26 cellular contexts compared by ENCODE assay signal in the genomic region with DNA sequence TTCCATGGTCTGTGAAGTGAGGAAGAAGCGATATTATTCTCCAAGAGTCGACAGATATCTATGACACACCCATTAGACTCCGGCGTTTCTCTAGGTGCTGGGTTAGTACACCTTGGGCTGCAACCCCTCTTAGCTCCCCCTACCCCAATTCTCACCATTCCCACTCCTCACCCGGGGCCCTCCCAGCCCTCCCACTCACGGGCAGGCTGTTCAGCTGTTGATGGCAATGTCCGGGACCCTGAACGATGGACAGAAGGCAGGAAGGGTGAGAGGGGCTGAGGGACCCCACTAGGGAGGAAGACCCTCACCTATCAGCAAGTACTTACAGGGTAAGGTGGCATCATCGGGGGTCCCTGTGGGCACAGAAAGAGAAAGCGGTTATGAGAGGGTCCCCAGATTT. TPM values are rescaled to one million over a fixed set of nuclear protein-coding genes. Genes with fewer than 3 reads are reported as not detected.
DNase-seq lines count a peak whose midpoint lies in the region; ATAC-seq, FAIRE-seq and TF ChIP-seq lines count a peak whose summit lies in the region.
"Had no signal": no experiment of that assay in that cellular context is flagged by ENCODE, and none has a peak within 500 bp of the region (broad histone marks: within the 10 kb centered on the region; RNA-seq: fewer than 3 reads in every experiment).

No MANE protein-coding gene starts in this region.

- CTCF ChIA-PET in K562 (lab: Yijun Ruan, JAX; ENCODE audit: low intra/inter-chr PET ratio), result no interaction called here

- peaks cover 0 to 16% of the 10 kb centered on the region in 2 experiments; a peak in 4 of 5 replicates for H3K4me1 ChIP-seq in K562 (replicated peaks in 1 of 2; ENCODE audit: control insufficient read depth in 2 of 2, insufficient read depth in 2 of 2, low read length in 2 of 2)
- no peaks in the 10 kb centered on the region for H3K4me1 ChIP-seq in osteoblast (ENCODE audit: insufficient read depth, low read length)
- H3K4me1 ChIP-seq in spleen, result peaks cover 0 to 16% (median 10%) of the 10 kb centered on the region in 6 donors
- H3K4me1 ChIP-seq: BE2C had no signal

- DNase-seq in K562 (ENCODE audit: extremely low read depth in 1 of 4, low spot score in 3 of 4), result no peak
- peak; percentile 71 for DNase-seq in osteoblast (ENCODE audit: insufficient read length, low spot score, missing footprints)
- DNase-seq in spleen, result peak; percentile 51
- DNase-seq: 8988T; ACHN; AML-193; BE2C; CD4-positive, alpha-beta T cell; CD8-positive, alpha-beta memory T cell; DMS 273 treated with DMSO at 0.1 percent for 48 hours; DMS79; EL; GDM1; HFFc6 had no signal

- H3K36me3 ChIP-seq in K562 (ENCODE audit: control insufficient read depth, insufficient read depth, low read length) (no peaks in the 10 kb centered on the region), osteoblast (ENCODE audit: insufficient read depth, low read length) (no peaks in the 10 kb centered on the region), spleen (peaks cover 0 to 30% (median 8%) of the 10 kb centered on the region in 6 donors)
- H3K36me3 ChIP-seq: BE2C; BLaER1 treated with 17β-estradiol and CSF1 and Interleukin-3, amounts not matched to agents 10 nM and 100 nM; HAP-1 had no signal

- H2AFZ ChIP-seq in K562 (ENCODE audit: low read depth, low read length) (no peak overlapping the region), osteoblast (ENCODE audit: low read length) (no peak overlapping the region)
- H2AFZ ChIP-seq: GM23338 had no signal

- no peak for FAIRE-seq in K562 (lab: Jason Lieb, UNC)
- FAIRE-seq: A549, D721Med, GM12878, GM19239 had no signal

- POLR2A ChIA-PET in K562 (lab: Yijun Ruan, JAX), result no interaction called here

- no peak for TF ChIP-seq RAD21 in K562 (CRISPR knock-in tag; conservative IDR thresholded peaks at IDR 0.05 in 1 of 2, IDR thresholded peaks at IDR 0.05 in 1 of 2)

- no peak overlapping the region for H3K9ac ChIP-seq in K562 (ENCODE audit: insufficient read depth in 1 of 2, low read depth in 2 of 2, low read length in 2 of 2)
- H3K9ac ChIP-seq: BLaER1 treated with 17β-estradiol and CSF1 and Interleukin-3, amounts not matched to agents 10 nM and 100 nM had no signal

- no peak for TF ChIP-seq POLR2A in K562 (conservative IDR thresholded peaks at IDR 0.05)
- no peak for TF ChIP-seq POLR2A in spleen (IDR thresholded peaks at IDR 0.05)

- no peak overlapping the region for H3K4me3 ChIP-seq in K562
- H3K4me3 ChIP-seq in osteoblast (ENCODE audit: insufficient read depth, low read length), result no peak overlapping the region
- no peak overlapping the region for H3K4me3 ChIP-seq in spleen
- H3K4me3 ChIP-seq: A549; BLaER1 treated with 17β-estradiol and CSF1 and Interleukin-3, amounts not matched to agents 10 nM and 100 nM; GM12878; GM23338; HAP-1 had no signal

- H3K9me1 ChIP-seq in K562 (ENCODE audit: control insufficient read depth, insufficient read depth, low read length), result no peaks in the 10 kb centered on the region

- intact Hi-C loops in K562 (cut with micrococcal nuclease), result no loop called here
- intact Hi-C loops in spleen (cut with DNase I; ENCODE audit: low total_unique reads), result no loop called here

- H3K9me3 ChIP-seq in K562 (replicated peaks; ENCODE audit: control insufficient read depth, insufficient read depth, low read depth, low read length) (no peaks in the 10 kb centered on the region), osteoblast (ENCODE audit: low read depth, low read length) (no peaks in the 10 kb centered on the region), spleen (no peaks in the 10 kb centered on the region)
- H3K9me3 ChIP-seq: A549, BE2C, HAP-1 had no signal

- no peak overlapping the region for H3K27ac ChIP-seq in K562 (ENCODE audit: extremely low read depth, low read depth, low read length)
- no peak overlapping the region for H3K27ac ChIP-seq in osteoblast (ENCODE audit: low read depth, low read length)
- no peak overlapping the region for H3K27ac ChIP-seq in spleen
- H3K27ac ChIP-seq: BLaER1 treated with 17β-estradiol and CSF1 and Interleukin-3, amounts not matched to agents 10 nM and 100 nM had no signal

- no TSS peak for BruUV-seq in K562 (replicated peaks; lab: Mats Ljungman, UMichigan)

- in situ Hi-C loops in K562 (cut with MboI), result no loop called here

- WGBS in K562 (ENCODE audit: insufficient coverage, low coverage, missing lambda C conversion rate), result 19% methylated on average over 9 of the region's 10 CpGs
- 91 to 96% (median 92%) methylated on average over 10 of the region's 10 CpGs for WGBS in spleen, 5 donors

- H3K4me2 ChIP-seq in K562 (ENCODE audit: insufficient read depth, low read length) (no peak overlapping the region), osteoblast (ENCODE audit: insufficient read depth, low read length) (no peak overlapping the region)
- H3K4me2 ChIP-seq: A549; BLaER1 treated with 17β-estradiol and CSF1 and Interleukin-3, amounts not matched to agents 10 nM and 100 nM; GM23338 had no signal

- no peaks in the 10 kb centered on the region for H3K79me2 ChIP-seq in K562 (ENCODE audit: control insufficient read depth, insufficient read depth, low read length)
- no peaks in the 10 kb centered on the region for H3K79me2 ChIP-seq in osteoblast (ENCODE audit: insufficient read depth, low read length)

- TF ChIP-seq CTCF in K562 (IDR thresholded peaks at IDR 0.05 in 2 of 3, conservative IDR thresholded peaks at IDR 0.05 in 1 of 3; ENCODE audit: insufficient read depth in 2 of 3, low read depth in 1 of 3, low read length in 3 of 3), result no peak
- TF ChIP-seq CTCF in osteoblast (IDR thresholded peaks at IDR 0.05; ENCODE audit: extremely low read depth, low read depth, low read length), result no peak
- TF ChIP-seq CTCF in spleen (IDR thresholded peaks at IDR 0.05 in 8 of 11, conservative IDR thresholded peaks at IDR 0.05 in 3 of 11), result no peak

- ATAC-seq in K562 (no peak), GM18498 (IDR thresholded peaks at IDR 0.05; ENCODE audit: unreplicated experiment) (no peak), GM18909 (IDR thresholded peaks at IDR 0.05; ENCODE audit: poor library complexity, unreplicated experiment) (no peak), GM19452 (IDR thresholded peaks at IDR 0.05; ENCODE audit: unreplicated experiment) (no peak)
- ATAC-seq: A549, GM12878, GM23338 had no signal

- H3K27me3 ChIP-seq in K562 (ENCODE audit: control insufficient read depth in 2 of 2, insufficient read depth in 2 of 2, low read length in 2 of 2) (peaks cover 0 to 7% of the 10 kb centered on the region in 2 experiments; a peak in 1 of 5 replicates), osteoblast (ENCODE audit: insufficient read depth, low read length) (no peaks in the 10 kb centered on the region), spleen (replicated peaks in 1 of 7) (no peaks in the 10 kb centered on the region)
- H3K27me3 ChIP-seq: BE2C; BLaER1 treated with 17β-estradiol and CSF1 and Interleukin-3, amounts not matched to agents 10 nM and 100 nM had no signal

- no peak for TF ChIP-seq EP300 in K562 (IDR thresholded peaks at IDR 0.05; ENCODE audit: low read length)

- no peaks in the 10 kb centered on the region for H4K20me1 ChIP-seq in K562 (replicated peaks; ENCODE audit: control insufficient read depth, insufficient read depth, low read length)
- no peaks in the 10 kb centered on the region for H4K20me1 ChIP-seq in osteoblast (ENCODE audit: insufficient read depth, low read length)
- H4K20me1 ChIP-seq: BLaER1 treated with 17β-estradiol and CSF1 and Interleukin-3, amounts not matched to agents 10 nM and 100 nM had no signal

RNA-seq across cellular contexts. Expression of a gene that starts 9.2 kb away (rescaled TPM):
- 0.95 and 3.4 TPM in 2 replicates for total RNA-seq in K562 (2011; cell fraction: chromatin; rRNA removed; ENCODE audit: low replicate concordance)
- 2.1 and 2.7 TPM in 2 replicates for total RNA-seq in K562 (2011; cell fraction: nucleolus; rRNA removed)
- 0.61 and 0.95 TPM in 2 replicates for total RNA-seq in K562 (2011; cell fraction: nucleoplasm; rRNA removed)
- total RNA-seq in K562 (2014; rRNA removed) (not detected in 2 replicates), K562 (2014; rRNA removed; fragmentation: Illumina TruSeq; extraction: Trizol) (not detected in 2 replicates), K562 (2015; rRNA removed; fragmentation: Illumina TruSeq; extraction: Trizol) (0.18 TPM in 1 of 2 replicates, not detected in the other), K562 (2021) (1.1 and 1.8 TPM in 2 replicates), osteoblast (not detected in 2 replicates), spleen (1 to 10 TPM; 1.1 to 7.5 (median 2.8) TPM)
- polyA plus RNA-seq in K562 (2011; rRNA removed) (0.31 and 0.38 TPM in 2 replicates), K562 (2014; fragmentation: Illumina TruSeq; extraction: Trizol) (0.17 and 0.36 TPM in 2 replicates), K562 (2014; fragmentation: Nextera tagmentation; extraction: Ambion mirVana) (under 1 TPM in 1 of 2 experiments, not detected in 1; 0.08 TPM), K562 (2014; rRNA removed) (0.29 TPM in 1 of 2 replicates, not detected in the other), spleen (1 to 10 TPM; 2.9 to 9.6 (median 9.3) TPM)
- 0.25 and 0.96 TPM in 2 replicates for polyA plus RNA-seq in K562 (2011; cell fraction: cytosol; rRNA removed)
- polyA plus RNA-seq in K562 (2011; cell fraction: nucleus; rRNA removed), result 3.1 and 3.7 TPM in 2 replicates
- polyA plus RNA-seq in K562 (2012), result 0.58 and 0.64 TPM in 2 replicates
- 0.14 TPM in 1 of 2 replicates, not detected in the other for polyA minus RNA-seq in K562 (2011; rRNA and poly(A)+ RNA removed)
- not detected in 2 replicates for polyA minus RNA-seq in K562 (2011; cell fraction: cytosol; rRNA and poly(A)+ RNA removed)
- 0.67 TPM in 1 of 2 replicates, not detected in the other for polyA minus RNA-seq in K562 (2011; cell fraction: nucleus; rRNA and poly(A)+ RNA removed)
- polyA plus RNA-seq: CD14-positive monocyte, GM23338 had no signal

RNA-seq across cellular contexts. Expression of a gene that starts 14.5 kb away (rescaled TPM):
- total RNA-seq in K562 (2011; cell fraction: chromatin; rRNA removed; ENCODE audit: low replicate concordance), result not detected in 2 replicates
- not detected in 2 replicates for total RNA-seq in K562 (2011; cell fraction: nucleolus; rRNA removed)
- not detected in 2 replicates for total RNA-seq in K562 (2011; cell fraction: nucleoplasm; rRNA removed)
- not detected in 2 replicates for total RNA-seq in K562 (2014; rRNA removed)
- total RNA-seq in K562 (2014; rRNA removed; fragmentation: Illumina TruSeq; extraction: Trizol), result not detected in 2 replicates
- total RNA-seq in K562 (2015; rRNA removed; fragmentation: Illumina TruSeq; extraction: Trizol), result not detected in 2 replicates
- total RNA-seq in K562 (2021), result not detected in 2 replicates
- not detected in 2 replicates for polyA plus RNA-seq in K562 (2011; rRNA removed)
- not detected in 2 replicates for polyA plus RNA-seq in K562 (2011; cell fraction: cytosol; rRNA removed)
- polyA plus RNA-seq in K562 (2011; cell fraction: nucleus; rRNA removed), result not detected in 2 replicates
- not detected in 2 replicates for polyA plus RNA-seq in K562 (2012)
- not detected in 2 replicates for polyA plus RNA-seq in K562 (2014; fragmentation: Illumina TruSeq; extraction: Trizol)
- not detected for polyA plus RNA-seq in K562 (2014; fragmentation: Nextera tagmentation; extraction: Ambion mirVana)
- not detected in 2 replicates for polyA plus RNA-seq in K562 (2014; rRNA removed)
- polyA minus RNA-seq in K562 (2011; rRNA and poly(A)+ RNA removed), result not detected in 2 replicates
- not detected in 2 replicates for polyA minus RNA-seq in K562 (2011; cell fraction: cytosol; rRNA and poly(A)+ RNA removed)
- not detected in 2 replicates for polyA minus RNA-seq in K562 (2011; cell fraction: nucleus; rRNA and poly(A)+ RNA removed)
- not detected in 2 replicates for total RNA-seq in osteoblast
- total RNA-seq in spleen, result 10 to 100 TPM in 2 of 7 donors, 1 to 10 TPM in 2, not detected in 3; 1.1 to 60.3 (median 17.5) TPM
- 100 to 1,000 TPM in 2 of 3 donors, 1 to 10 TPM in 1; 1.1 to 167 (median 116) TPM for polyA plus RNA-seq in spleen
- total RNA-seq: CD4-positive, alpha-beta T cell; CD8-positive, alpha-beta memory T cell; GM12878; H4; HFFc6 had no signal
- polyA plus RNA-seq: CD14-positive monocyte; CD8-positive, alpha-beta memory T cell; GM12878 had no signal

RNA-seq across cellular contexts. Expression of a gene that starts 28.1 kb away (rescaled TPM):
- total RNA-seq in K562 (2011; cell fraction: chromatin; rRNA removed; ENCODE audit: low replicate concordance), result 23.7 and 41.8 TPM in 2 replicates
- total RNA-seq in K562 (2011; cell fraction: nucleolus; rRNA removed), result 32.6 and 33.9 TPM in 2 replicates
- total RNA-seq in K562 (2011; cell fraction: nucleoplasm; rRNA removed), result 34.1 and 35.9 TPM in 2 replicates
- total RNA-seq in K562 (2014; rRNA removed), result 67.3 and 69.6 TPM in 2 replicates
- total RNA-seq in K562 (2014; rRNA removed; fragmentation: Illumina TruSeq; extraction: Trizol), result 40.1 and 58.0 TPM in 2 replicates
- total RNA-seq in K562 (2015; rRNA removed; fragmentation: Illumina TruSeq; extraction: Trizol), result 84.9 and 98.2 TPM in 2 replicates
- 89.2 and 91.7 TPM in 2 replicates for total RNA-seq in K562 (2021)
- polyA plus RNA-seq in K562 (2011; rRNA removed), result 67.3 and 115 TPM in 2 replicates
- 133 and 134 TPM in 2 replicates for polyA plus RNA-seq in K562 (2011; cell fraction: cytosol; rRNA removed)
- 175 and 195 TPM in 2 replicates for polyA plus RNA-seq in K562 (2011; cell fraction: nucleus; rRNA removed)
- 242 and 243 TPM in 2 replicates for polyA plus RNA-seq in K562 (2012)
- polyA plus RNA-seq in K562 (2014; fragmentation: Illumina TruSeq; extraction: Trizol), result 133 TPM in 2 replicates
- 10 to 100 TPM; 47.5 to 99.9 TPM for polyA plus RNA-seq in K562 (2014; fragmentation: Nextera tagmentation; extraction: Ambion mirVana)
- polyA plus RNA-seq in K562 (2014; rRNA removed), result 55.2 and 118 TPM in 2 replicates
- polyA minus RNA-seq in K562 (2011; rRNA and poly(A)+ RNA removed), result 53.8 and 60.0 TPM in 2 replicates
- polyA minus RNA-seq in K562 (2011; cell fraction: cytosol; rRNA and poly(A)+ RNA removed), result 38.6 and 49.9 TPM in 2 replicates
- polyA minus RNA-seq in K562 (2011; cell fraction: nucleus; rRNA and poly(A)+ RNA removed), result 19.5 and 24.9 TPM in 2 replicates
- total RNA-seq in osteoblast, result 35.1 and 36.9 TPM in 2 replicates
- 100 to 1,000 TPM; 119 to 293 (median 191) TPM for total RNA-seq in spleen
- 100 to 1,000 TPM; 196 to 370 (median 216) TPM for polyA plus RNA-seq in spleen

RNA-seq across cellular contexts. Expression of a gene that starts 30.2 kb away (rescaled TPM):
- total RNA-seq in K562 (2011; cell fraction: chromatin; rRNA removed; ENCODE audit: low replicate concordance), result not detected in 2 replicates
- not detected in 2 replicates for total RNA-seq in K562 (2011; cell fraction: nucleolus; rRNA removed)
- not detected in 2 replicates for total RNA-seq in K562 (2011; cell fraction: nucleoplasm; rRNA removed)
- total RNA-seq in K562 (2014; rRNA removed) (not detected in 2 replicates), K562 (2014; rRNA removed; fragmentation: Illumina TruSeq; extraction: Trizol) (not detected in 2 replicates), K562 (2015; rRNA removed; fragmentation: Illumina TruSeq; extraction: Trizol) (not detected in 2 replicates), K562 (2021) (not detected in 2 replicates), osteoblast (not detected in 2 replicates), spleen (1 to 10 TPM in 1 of 7 donors, not detected in 6; 4.4 TPM)
- polyA plus RNA-seq in K562 (2011; rRNA removed) (not detected in 2 replicates), K562 (2014; fragmentation: Illumina TruSeq; extraction: Trizol) (not detected in 2 replicates), K562 (2014; fragmentation: Nextera tagmentation; extraction: Ambion mirVana) (not detected), K562 (2014; rRNA removed) (not detected in 2 replicates), spleen (1 to 10 TPM in 2 of 3 donors, under 1 TPM in 1; 0.52 to 7.4 (median 5.1) TPM)
- polyA plus RNA-seq in K562 (2011; cell fraction: cytosol; rRNA removed), result not detected in 2 replicates
- not detected in 2 replicates for polyA plus RNA-seq in K562 (2011; cell fraction: nucleus; rRNA removed)
- polyA plus RNA-seq in K562 (2012), result not detected in 2 replicates
- polyA minus RNA-seq in K562 (2011; rRNA and poly(A)+ RNA removed), result not detected in 2 replicates
- polyA minus RNA-seq in K562 (2011; cell fraction: cytosol; rRNA and poly(A)+ RNA removed), result not detected in 2 replicates
- polyA minus RNA-seq in K562 (2011; cell fraction: nucleus; rRNA and poly(A)+ RNA removed), result not detected in 2 replicates
- total RNA-seq: CD4-positive, alpha-beta T cell; CD8-positive, alpha-beta memory T cell; GM12878; GM23338; H4; HFFc6 had no signal
- polyA plus RNA-seq: A549; CD14-positive monocyte; CD8-positive, alpha-beta memory T cell had no signal

RNA-seq across cellular contexts. Expression of a gene that starts 46.2 kb away (rescaled TPM):
- total RNA-seq in K562 (2011; cell fraction: chromatin; rRNA removed; ENCODE audit: low replicate concordance), result 270 and 391 TPM in 2 replicates
- total RNA-seq in K562 (2011; cell fraction: nucleolus; rRNA removed), result 228 and 234 TPM in 2 replicates
- total RNA-seq in K562 (2011; cell fraction: nucleoplasm; rRNA removed), result 270 and 297 TPM in 2 replicates
- total RNA-seq in K562 (2014; rRNA removed) (313 and 355 TPM in 2 replicates), K562 (2014; rRNA removed; fragmentation: Illumina TruSeq; extraction: Trizol) (375 and 414 TPM in 2 replicates), K562 (2015; rRNA removed; fragmentation: Illumina TruSeq; extraction: Trizol) (274 and 290 TPM in 2 replicates), K562 (2021) (579 and 605 TPM in 2 replicates), osteoblast (188 and 201 TPM in 2 replicates), spleen (100 to 1,000 TPM; 188 to 357 (median 294) TPM)
- polyA plus RNA-seq in K562 (2011; rRNA removed) (284 and 572 TPM in 2 replicates), K562 (2014; fragmentation: Illumina TruSeq; extraction: Trizol) (550 and 610 TPM in 2 replicates), K562 (2014; fragmentation: Nextera tagmentation; extraction: Ambion mirVana) (10 to 100 TPM; 39.5 to 51.4 TPM), K562 (2014; rRNA removed) (271 and 299 TPM in 2 replicates), spleen (100 to 1,000 TPM; 147 to 175 (median 168) TPM)
- polyA plus RNA-seq in K562 (2011; cell fraction: cytosol; rRNA removed), result 251 and 262 TPM in 2 replicates
- polyA plus RNA-seq in K562 (2011; cell fraction: nucleus; rRNA removed), result 342 and 362 TPM in 2 replicates
- polyA plus RNA-seq in K562 (2012), result 353 and 512 TPM in 2 replicates
- polyA minus RNA-seq in K562 (2011; rRNA and poly(A)+ RNA removed), result 359 and 423 TPM in 2 replicates
- polyA minus RNA-seq in K562 (2011; cell fraction: cytosol; rRNA and poly(A)+ RNA removed), result 278 and 317 TPM in 2 replicates
- polyA minus RNA-seq in K562 (2011; cell fraction: nucleus; rRNA and poly(A)+ RNA removed), result 71.0 and 135 TPM in 2 replicates

Comparison
In these comparisons a context has a peak if more than half of its experiments do, and no peak if none do; other contexts are left out.
1. DNase-seq: peak in osteoblast (single experiment) and spleen (single experiment); none in K562 (0 of 4).